ENCODE assay signal across 18 cellular contexts in genomic region chr17:62139141-62139540, GRCh38.
DNase-seq lines count a peak whose midpoint lies in the region; ATAC-seq lines count a peak whose summit lies in the region.
"Had no signal": no experiment of that assay in that cellular context is flagged by ENCODE, and none has a peak within 500 bp of the region (broad histone marks: within the 10 kb centered on the region; RNA-seq: fewer than 3 reads in every experiment).

No MANE protein-coding gene starts in this region.

- DNase-seq in activated naive CD8-positive, alpha-beta T cell treated with anti-CD3 and anti-CD28 coated beads for 36 hours: no peak
- no peak for DNase-seq in T-helper 17 cell
- no peak for DNase-seq in memory B cell (ENCODE audit: low spot score in 2 of 2)
- DNase-seq in effector CD8-positive, alpha-beta T cell (lab: John Stamatoyannopoulos, UW): no peak
- DNase-seq in NCI-H2107 (lab: John Stamatoyannopoulos, UW): no peak
- DNase-seq: CD8-positive, alpha-beta memory T cell; DND-41; HCEC 1CT; NCI-H1092; NCI-H1417 treated with DMSO at 0.1 percent for 48 hours; NCI-H2081; NCI-H226; NCI-H69; Right ventricle myocardium superior had no signal

- peak overlapping the region; percentile 13 for H3K4me3 Mint-ChIP-seq in activated naive CD8-positive, alpha-beta T cell
- no peak overlapping the region for H3K4me3 Mint-ChIP-seq in activated naive CD8-positive, alpha-beta T cell treated with anti-CD3 and anti-CD28 coated beads for 36 hours
- H3K4me3 Mint-ChIP-seq in T-helper 17 cell: peak overlapping the region; percentile 74
- H3K4me3 Mint-ChIP-seq in memory B cell: peak overlapping the region; percentile 34

- no peaks in the 10 kb centered on the region for H3K9me3 Mint-ChIP-seq in activated naive CD8-positive, alpha-beta T cell (ENCODE audit: low read depth)
- H3K9me3 Mint-ChIP-seq in activated naive CD8-positive, alpha-beta T cell treated with anti-CD3 and anti-CD28 coated beads for 36 hours: no peaks in the 10 kb centered on the region
- H3K9me3 Mint-ChIP-seq in memory B cell: peaks cover 2% of the 10 kb centered on the region

- H3K27ac Mint-ChIP-seq in activated naive CD8-positive, alpha-beta T cell: no peak overlapping the region
- H3K27ac Mint-ChIP-seq in activated naive CD8-positive, alpha-beta T cell treated with anti-CD3 and anti-CD28 coated beads for 36 hours: no peak overlapping the region
- H3K27ac Mint-ChIP-seq in T-helper 17 cell: no peak overlapping the region
- H3K27ac Mint-ChIP-seq in memory B cell: no peak overlapping the region
- H3K27ac Mint-ChIP-seq: CD8-positive, alpha-beta memory T cell; IgD-negative memory B cell had no signal

- H3K27me3 Mint-ChIP-seq in activated naive CD8-positive, alpha-beta T cell: peaks cover 13% of the 10 kb centered on the region
- H3K27me3 Mint-ChIP-seq in activated naive CD8-positive, alpha-beta T cell treated with anti-CD3 and anti-CD28 coated beads for 36 hours: peaks cover 51% of the 10 kb centered on the region
- H3K27me3 Mint-ChIP-seq in T-helper 17 cell (peaks cover 39% of the 10 kb centered on the region), memory B cell (peaks cover 19% of the 10 kb centered on the region)

- H3K4me1 Mint-ChIP-seq in activated naive CD8-positive, alpha-beta T cell (ENCODE audit: low read depth): peaks cover 3% of the 10 kb centered on the region
- no peaks in the 10 kb centered on the region for H3K4me1 Mint-ChIP-seq in activated naive CD8-positive, alpha-beta T cell treated with anti-CD3 and anti-CD28 coated beads for 36 hours
- H3K4me1 Mint-ChIP-seq in T-helper 17 cell (peaks cover 3% of the 10 kb centered on the region), memory B cell (peaks cover 4% of the 10 kb centered on the region)

- no peaks in the 10 kb centered on the region for H3K36me3 Mint-ChIP-seq in activated naive CD8-positive, alpha-beta T cell
- H3K36me3 Mint-ChIP-seq in activated naive CD8-positive, alpha-beta T cell treated with anti-CD3 and anti-CD28 coated beads for 36 hours: no peaks in the 10 kb centered on the region
- H3K36me3 Mint-ChIP-seq in T-helper 17 cell (ENCODE audit: low read depth) (peaks cover 3% of the 10 kb centered on the region), memory B cell (peaks cover 2% of the 10 kb centered on the region)
- H3K36me3 Mint-ChIP-seq: IgD-negative memory B cell had no signal

- ATAC-seq in T-helper 17 cell (no peak), memory B cell (ENCODE audit: low read depth) (no peak), HG02973 (IDR thresholded peaks at IDR 0.05; ENCODE audit: unreplicated experiment) (no peak)

- H3K9me3 ChIP-seq in T-helper 17 cell (ENCODE audit: control insufficient read depth, low read length, poor library complexity, severe bottlenecking): no peaks in the 10 kb centered on the region
- H3K9me3 ChIP-seq: SJSA1 had no signal
